ENCODE assay signal across 12 cellular contexts in genomic region chr2:68366083-68366560, GRCh38. TPM values are rescaled to one million over a fixed set of nuclear protein-coding genes. Genes with fewer than 3 reads are reported as not detected.
A peak's percentile ranks its signal among the peaks of the same experiment; 100 is the strongest.
DNase-seq lines count a peak whose midpoint lies in the region; ATAC-seq and TF ChIP-seq lines count a peak whose summit lies in the region.
"Had no signal": no experiment of that assay in that cellular context is flagged by ENCODE, and none has a peak within 500 bp of the region (broad histone marks: within the 10 kb centered on the region; RNA-seq: fewer than 3 reads in every experiment).

No MANE protein-coding gene starts in this region.

- H3K79me1 ChIP-seq in mesendoderm (ENCODE audit: low read length) = no peaks in the 10 kb centered on the region

- H3K9ac ChIP-seq in OCI-LY3 (ENCODE audit: low read length) (peak overlapping the region; percentile 99), neural progenitor cell (no peak overlapping the region), mesendoderm (ENCODE audit: low read length) (no peak overlapping the region)

- H3K4me2 ChIP-seq in OCI-LY3 (ENCODE audit: low read length) = peak overlapping the region; percentile 94
- H3K4me2 ChIP-seq in neural progenitor cell = no peak overlapping the region
- H3K4me2 ChIP-seq in mesendoderm (ENCODE audit: low read length) = no peak overlapping the region

- H3K79me2 ChIP-seq in OCI-LY3 (ENCODE audit: low read length) (peaks cover 84% of the 10 kb centered on the region), neural progenitor cell (ENCODE audit: low read depth) (no peaks in the 10 kb centered on the region), mesendoderm (ENCODE audit: control insufficient read depth, insufficient read depth, low read length) (no peaks in the 10 kb centered on the region)

- peak overlapping the region; percentile 22 for H3K27ac Mint-ChIP-seq in neural progenitor cell
- H3K27ac Mint-ChIP-seq: endodermal cell, H9 had no signal

- peaks cover 27% of the 10 kb centered on the region for H3K4me1 Mint-ChIP-seq in neural progenitor cell

- H2BK15ac ChIP-seq in mesendoderm (replicated peaks; ENCODE audit: low read depth) = no peak overlapping the region

- peaks cover 2% of the 10 kb centered on the region for H3K27me3 Mint-ChIP-seq in neural progenitor cell (ENCODE audit: insufficient read depth, low read depth)

- no peak overlapping the region for H3K4ac ChIP-seq in mesendoderm (ENCODE audit: low read depth, low read length)

- peak overlapping the region; percentile 88 for H3K4me3 ChIP-seq in OCI-LY3 (ENCODE audit: low read length)
- H3K4me3 ChIP-seq in neural progenitor cell = no peak overlapping the region
- no peak overlapping the region for H3K4me3 ChIP-seq in mesendoderm (ENCODE audit: low read length)

- in situ Hi-C loops in GM13976 (cut with MboI; ENCODE audit: low sequenced_read_pairs, unreplicated experiment) = loop anchor here (10.0 kb wide), 1 partner anchor 69 kb away; no protein-coding TSS in a partner anchor

- no peak overlapping the region for H2BK5ac ChIP-seq in mesendoderm (ENCODE audit: low read length)

- TF ChIP-seq CTCF in OCI-LY3 (IDR thresholded peaks at IDR 0.05; ENCODE audit: low read depth, low read length) = no peak
- no peak for TF ChIP-seq CTCF in neural progenitor cell (IDR thresholded peaks at IDR 0.05)
- TF ChIP-seq CTCF in GM13976 (IDR thresholded peaks at IDR 0.05; ENCODE audit: borderline replicate concordance, control extremely low read depth, extremely low read depth, insufficient read depth, missing control alignments) = no peak

- H3K27ac ChIP-seq in OCI-LY3 (ENCODE audit: low read length) = peak overlapping the region; percentile 95
- no peak overlapping the region for H3K27ac ChIP-seq in neural progenitor cell
- H3K27ac ChIP-seq in mesendoderm (ENCODE audit: low read depth, low read length) = no peak overlapping the region

- WGBS in mesendoderm (ENCODE audit: extremely low coverage, insufficient coverage, low lambda C conversion rate) = no CpG with 5 or more reads among the region's 4 CpGs

- H3K36me3 ChIP-seq in OCI-LY3 (replicated peaks; ENCODE audit: low read depth, low read length) (peaks cover 48% of the 10 kb centered on the region), neural progenitor cell (no peaks in the 10 kb centered on the region), mesendoderm (ENCODE audit: control insufficient read depth, insufficient read depth, low read length) (no peaks in the 10 kb centered on the region)

- H3K23ac ChIP-seq in mesendoderm (ENCODE audit: low read length) = no peak overlapping the region

- H3F3A ChIP-seq in neural progenitor cell (ENCODE audit: low read depth) = no peaks in the 10 kb centered on the region

- no peak overlapping the region for H3K18ac ChIP-seq in mesendoderm (ENCODE audit: low read length)

- no peak overlapping the region for H4K5ac ChIP-seq in mesendoderm (ENCODE audit: low read length)

- no peak overlapping the region for H4K8ac ChIP-seq in mesendoderm (ENCODE audit: low read depth, low read length)

- ATAC-seq in GM18511 (IDR thresholded peaks at IDR 0.05; ENCODE audit: unreplicated experiment) (peak; percentile 49), HG02588 (IDR thresholded peaks at IDR 0.05; ENCODE audit: unreplicated experiment) (peak; percentile 46)

- no peak overlapping the region for H3K56ac ChIP-seq in mesendoderm (ENCODE audit: low read length)

- peaks cover 5% of the 10 kb centered on the region for H3K9me3 Mint-ChIP-seq in neural progenitor cell
- H3K9me3 Mint-ChIP-seq: endodermal cell had no signal

- H3K27me3 ChIP-seq in OCI-LY3 (ENCODE audit: low read depth, low read length) (no peaks in the 10 kb centered on the region), neural progenitor cell (peaks cover 8% of the 10 kb centered on the region), mesendoderm (ENCODE audit: insufficient read depth, low read length, poor library complexity) (no peaks in the 10 kb centered on the region)

- no peak overlapping the region for H2AK5ac ChIP-seq in mesendoderm (ENCODE audit: low read length)

- H4K20me1 ChIP-seq in OCI-LY3 (ENCODE audit: insufficient read depth, low read length) = peaks cover 48% of the 10 kb centered on the region
- no peaks in the 10 kb centered on the region for H4K20me1 ChIP-seq in neural progenitor cell (ENCODE audit: low read depth)

- H3K9me3 ChIP-seq in OCI-LY3 (ENCODE audit: insufficient read depth, low read length) (no peaks in the 10 kb centered on the region), neural progenitor cell (ENCODE audit: low read depth) (no peaks in the 10 kb centered on the region)

- no peak overlapping the region for H2AFZ ChIP-seq in OCI-LY3 (ENCODE audit: low read depth, low read length)
- peak overlapping the region; percentile 7 for H2AFZ ChIP-seq in neural progenitor cell (replicated peaks)

- H2BK120ac ChIP-seq in mesendoderm (ENCODE audit: low read depth, low read length) = no peak overlapping the region

- no peaks in the 10 kb centered on the region for H3K36me3 Mint-ChIP-seq in neural progenitor cell

- H3K4me3 Mint-ChIP-seq in neural progenitor cell = no peak overlapping the region
- H3K4me3 Mint-ChIP-seq: endodermal cell, H9 had no signal

- H3K4me1 ChIP-seq in OCI-LY3 (ENCODE audit: low read length) = peaks cover 72% of the 10 kb centered on the region
- H3K4me1 ChIP-seq in neural progenitor cell = no peaks in the 10 kb centered on the region
- H3K4me1 ChIP-seq in mesendoderm (ENCODE audit: control insufficient read depth, low read depth, low read length) = no peaks in the 10 kb centered on the region

- DNase-seq in neural progenitor cell (ENCODE audit: low spot score) = no peak
- no peak for DNase-seq in EL
- no peak for DNase-seq in mesendoderm
- no peak for DNase-seq in GM03348 (ENCODE audit: low spot score)
- no peak for DNase-seq in GM13976 (ENCODE audit: low spot score)
- DNase-seq: endodermal cell, H9, occipital lobe had no signal

RNA-seq across cellular contexts. Expression of gene PLEK, which starts 1.0 kb away (rescaled TPM):
- total RNA-seq in neural progenitor cell (ENCODE audit: low replicate concordance) = not detected in 2 replicates
- polyA plus RNA-seq in mesendoderm (2013, experiment 1 of 2) = 0.01 TPM
- 0.01 TPM for polyA plus RNA-seq in mesendoderm (2013, experiment 2 of 2)
- total RNA-seq: endodermal cell, H9 had no signal

RNA-seq across cellular contexts. Expression of gene CNRIP1, which starts 46.4 kb away (rescaled TPM):
- 3.7 and 5.0 TPM in 2 replicates for total RNA-seq in neural progenitor cell (ENCODE audit: low replicate concordance)
- 1.2 TPM for polyA plus RNA-seq in mesendoderm (2013, experiment 1 of 2)
- polyA plus RNA-seq in mesendoderm (2013, experiment 2 of 2) = 1.1 TPM
- total RNA-seq: T-helper 2 cell treated with Interferon-gamma antibody and Interleukin-4, amounts not matched to agents 100 ng/mL and 5 ng/mL, for 36 hours had no signal
